Comparison of ENCODE assay signal across 23 cellular contexts in the genomic region with DNA sequence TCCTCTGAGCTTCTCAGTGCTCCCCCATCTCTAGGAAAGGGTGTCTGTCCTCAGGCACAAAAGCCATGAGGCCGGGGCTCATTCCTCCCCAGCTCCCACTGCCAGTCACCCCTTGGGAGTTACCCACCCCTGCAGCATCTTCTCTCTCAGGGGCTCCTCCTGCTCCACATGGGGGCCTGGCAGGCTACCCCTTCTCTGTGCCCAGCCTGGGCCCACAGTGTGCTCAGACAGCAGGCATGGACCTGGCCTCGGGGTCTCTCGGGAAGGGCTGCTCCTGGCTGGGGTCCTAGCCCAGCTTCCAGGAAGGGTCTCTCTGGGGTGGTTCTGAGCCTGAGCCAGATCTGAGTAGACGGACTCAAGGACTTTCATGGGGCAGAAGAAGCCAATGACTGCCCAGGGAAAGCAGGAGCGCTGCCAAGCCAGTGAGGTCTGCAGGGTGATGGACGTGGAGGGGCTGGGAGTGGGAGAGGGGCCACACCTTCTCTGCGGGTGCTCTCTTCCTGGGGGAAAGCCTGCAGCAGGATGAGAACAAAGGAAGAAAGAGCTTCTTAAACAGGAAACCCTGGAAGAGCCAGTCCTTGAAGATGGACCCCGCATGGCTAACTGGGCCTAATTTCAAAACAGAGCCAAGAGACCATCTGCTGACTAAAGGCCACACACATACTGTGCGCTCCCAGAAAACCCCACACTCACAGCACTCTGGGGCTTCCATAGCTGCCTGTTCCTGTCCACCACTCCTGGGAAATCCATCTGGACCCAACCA.
"Had no signal": no experiment of that assay in that cellular context is flagged by ENCODE, and none has a peak within 500 bp of the region (broad histone marks: within the 10 kb centered on the region; RNA-seq: fewer than 3 reads in every experiment).

No MANE protein-coding gene starts in this region.

- H3K9me3 ChIP-seq: adrenal gland, prostate gland, right lobe of liver, stomach had no signal

- H3K27ac Mint-ChIP-seq: activated naive CD4-positive, alpha-beta T cell treated with anti-CD3 and anti-CD28 coated beads, Interleukin-2, amount 50 U/mL, for 72 hours; activated T-cell treated with anti-CD3 and anti-CD28 coated beads, Interleukin-2, amount 50 U/mL, for 72 hours had no signal

- H3K36me3 ChIP-seq: adrenal gland, prostate gland, right lobe of liver, stomach had no signal

- DNase-seq: activated CD4-positive, alpha-beta T cell treated with anti-CD3 and anti-CD28 coated beads for 48 hours; activated CD4-positive, CD25-positive, alpha-beta regulatory T cell; activated gamma-delta T cell treated with Interleukin-2 at 50 U/mL for 16 hours; activated T-cell treated with anti-CD3 and anti-CD28 coated beads, Interleukin-2, amount 50 U/mL, for 72 hours; foreskin fibroblast; mammary epithelial cell; midbrain; occipital lobe; right lobe of liver; small intestine; stimulated activated CD4-positive, alpha-beta T cell treated with anti-CD3 and anti-CD28 coated beads, Interleukin-15, amount 100 ng/mL, for 24 hours; stimulated activated CD4-positive, alpha-beta T cell treated with anti-CD3 and anti-CD28 coated beads, Interleukin-2, amount 100 ng/mL, for 48 hours; T-helper 1 cell; T-helper 9 cell; trophoblast cell had no signal

- H3K36me3 Mint-ChIP-seq: activated naive CD4-positive, alpha-beta T cell treated with anti-CD3 and anti-CD28 coated beads, Interleukin-2, amount 50 U/mL, for 72 hours had no signal

- H3K9me3 Mint-ChIP-seq: activated naive CD4-positive, alpha-beta T cell treated with anti-CD3 and anti-CD28 coated beads, Interleukin-2, amount 50 U/mL, for 72 hours; activated T-cell treated with anti-CD3 and anti-CD28 coated beads, Interleukin-2, amount 50 U/mL, for 72 hours; nephron had no signal

- H3K4me3 ChIP-seq: adrenal gland, dorsolateral prefrontal cortex, hepatocyte, prostate gland, right lobe of liver, SK-N-MC, stomach had no signal

- H3K27ac ChIP-seq: adrenal gland, dorsolateral prefrontal cortex, hepatocyte, prostate gland, right lobe of liver, SK-N-MC, stomach had no signal

- H3K27me3 ChIP-seq: adrenal gland, dorsolateral prefrontal cortex, hepatocyte, right lobe of liver, stomach had no signal

- ATAC-seq: activated naive CD4-positive, alpha-beta T cell treated with anti-CD3 and anti-CD28 coated beads, Interleukin-2, amount 50 U/mL, for 72 hours; activated T-cell treated with anti-CD3 and anti-CD28 coated beads, Interleukin-2, amount 50 U/mL, for 72 hours; right lobe of liver had no signal

- H3K4me1 ChIP-seq: adrenal gland, prostate gland, right lobe of liver, stomach had no signal

- H3K4me3 Mint-ChIP-seq: activated T-cell treated with anti-CD3 and anti-CD28 coated beads, Interleukin-2, amount 50 U/mL, for 72 hours; nephron had no signal
